Comparison of ENCODE assay signal across 21 cellular contexts in genomic region chr2:219520079-219520478, GRCh38. TPM values are rescaled to one million over a fixed set of nuclear protein-coding genes. Genes with fewer than 3 reads are reported as not detected.
DNase-seq lines count a peak whose midpoint lies in the region; ATAC-seq lines count a peak whose summit lies in the region.
"Had no signal": no experiment of that assay in that cellular context is flagged by ENCODE, and none has a peak within 500 bp of the region (broad histone marks: within the 10 kb centered on the region; RNA-seq: fewer than 3 reads in every experiment).

No MANE protein-coding gene starts in this region.

- no peaks in the 10 kb centered on the region for H3K36me3 ChIP-seq in GM23248 (ENCODE audit: low read depth)
- no peaks in the 10 kb centered on the region for H3K36me3 ChIP-seq in mesenchymal stem cell (ENCODE audit: control insufficient read depth in 1 of 2, insufficient read depth in 2 of 2, low read depth in 1 of 2, low read length in 2 of 2)
- H3K36me3 ChIP-seq: adrenal gland, upper lobe of left lung had no signal

- no peak for DNase-seq in GM23248
- peak; percentile 61 for DNase-seq in OCI-M1 (lab: John Stamatoyannopoulos, UW)
- no peak for DNase-seq in mesenchymal stem cell
- no peak for DNase-seq in activated CD8-positive, alpha-beta memory T cell treated with anti-CD3 and anti-CD28 coated beads, Interleukin-2, amount 10 ng/mL, durations not matched to agents 7 days and 5 days
- DNase-seq in midbrain (lab: John Stamatoyannopoulos, UW): no peak
- no peak for DNase-seq in stimulated activated CD4-positive, alpha-beta T cell treated with anti-CD3 and anti-CD28 coated beads, Interleukin-12 subunit alpha, Interleukin-12 subunit beta, amount 100 ng/mL, for 4 hours
- DNase-seq: activated B cell treated with CpG ODN at 0.5 μM for 24 hours; activated CD4-positive, alpha-beta memory T cell treated with anti-CD3 and anti-CD28 coated beads for 36 hours; activated gamma-delta T cell treated with Interleukin-2 at 50 U/mL for 16 hours; activated T-cell treated with anti-CD3 and anti-CD28 coated beads for 4 hours; adrenal gland; DMS79; GOT3; immature natural killer cell; MV-4-11; NCI-H1694 treated with DMSO at 0.1 percent for 48 hours; nucleus accumbens; PC-3; SIG-M5; upper lobe of left lung had no signal

- H3K27me3 Mint-ChIP-seq in activated CD8-positive, alpha-beta memory T cell treated with anti-CD3 and anti-CD28 coated beads, Interleukin-2, amount 10 ng/mL, durations not matched to agents 7 days and 5 days: peaks cover 71% of the 10 kb centered on the region

- H4K8ac ChIP-seq in mesenchymal stem cell (ENCODE audit: low read length): no peak overlapping the region

- no peak overlapping the region for H2BK15ac ChIP-seq in mesenchymal stem cell (ENCODE audit: low read depth, poor library complexity, severe bottlenecking)

- H2BK5ac ChIP-seq in mesenchymal stem cell (ENCODE audit: low read depth, low read length, poor library complexity, severe bottlenecking): no peak overlapping the region

- H3K4me1 ChIP-seq in GM23248 (ENCODE audit: insufficient read depth): peaks cover 19% of the 10 kb centered on the region
- peaks cover 32% of the 10 kb centered on the region for H3K4me1 ChIP-seq in mesenchymal stem cell (ENCODE audit: control insufficient read depth, insufficient read depth, low read depth, low read length)

- no peaks in the 10 kb centered on the region for H3K9me2 ChIP-seq in GM23248 (ENCODE audit: insufficient read depth)

- no peaks in the 10 kb centered on the region for H3K9me3 Mint-ChIP-seq in activated CD8-positive, alpha-beta memory T cell treated with anti-CD3 and anti-CD28 coated beads, Interleukin-2, amount 10 ng/mL, durations not matched to agents 7 days and 5 days (ENCODE audit: low read depth)
- H3K9me3 Mint-ChIP-seq: activated B cell treated with CpG ODN at 0.5 μM for 24 hours; activated CD4-positive, alpha-beta memory T cell treated with anti-CD3 and anti-CD28 coated beads for 36 hours; immature natural killer cell; T-helper 1 cell treated with Interleukin-12 subunit alpha and Interleukin-12 subunit beta and Interleukin-4 antibody, amounts not matched to agents 30 μg/mL and 1 μg/mL, for 36 hours had no signal

- no peaks in the 10 kb centered on the region for H3K27me3 ChIP-seq in GM23248 (replicated peaks; ENCODE audit: insufficient read depth)
- peaks cover 35% of the 10 kb centered on the region in 2 experiments for H3K27me3 ChIP-seq in mesenchymal stem cell (ENCODE audit: control insufficient read depth in 1 of 2, insufficient read depth in 1 of 2, low read length in 2 of 2)

- H3K27ac Mint-ChIP-seq in activated CD8-positive, alpha-beta memory T cell treated with anti-CD3 and anti-CD28 coated beads, Interleukin-2, amount 10 ng/mL, durations not matched to agents 7 days and 5 days: no peak overlapping the region
- H3K27ac Mint-ChIP-seq: activated B cell treated with CpG ODN at 0.5 μM for 24 hours; activated CD4-positive, alpha-beta memory T cell treated with anti-CD3 and anti-CD28 coated beads for 36 hours; immature natural killer cell; T-helper 1 cell treated with Interleukin-12 subunit alpha and Interleukin-12 subunit beta and Interleukin-4 antibody, amounts not matched to agents 30 μg/mL and 1 μg/mL, for 36 hours had no signal

- peak overlapping the region; percentile 80 for H3K4me2 ChIP-seq in GM23248 (ENCODE audit: unreplicated experiment)
- no peak overlapping the region for H3K4me2 ChIP-seq in mesenchymal stem cell (ENCODE audit: low read length, poor library complexity, severe bottlenecking)

- H4K20me1 ChIP-seq in GM23248 (ENCODE audit: insufficient read depth): no peaks in the 10 kb centered on the region

- no peak overlapping the region for H3K4me3 Mint-ChIP-seq in activated CD8-positive, alpha-beta memory T cell treated with anti-CD3 and anti-CD28 coated beads, Interleukin-2, amount 10 ng/mL, durations not matched to agents 7 days and 5 days
- H3K4me3 Mint-ChIP-seq: activated B cell treated with CpG ODN at 0.5 μM for 24 hours; activated CD4-positive, alpha-beta memory T cell treated with anti-CD3 and anti-CD28 coated beads for 36 hours; immature natural killer cell; T-helper 1 cell treated with Interleukin-12 subunit alpha and Interleukin-12 subunit beta and Interleukin-4 antibody, amounts not matched to agents 30 μg/mL and 1 μg/mL, for 36 hours had no signal

- peak overlapping the region in 1 of 2 experiments; percentile 41 for H3K18ac ChIP-seq in mesenchymal stem cell (ENCODE audit: low read depth in 1 of 2, low read length in 2 of 2)

- ATAC-seq in activated CD8-positive, alpha-beta memory T cell treated with anti-CD3 and anti-CD28 coated beads, Interleukin-2, amount 10 ng/mL, durations not matched to agents 7 days and 5 days: no peak

- no peak overlapping the region for H3K9ac ChIP-seq in GM23248
- H3K9ac ChIP-seq in mesenchymal stem cell (ENCODE audit: low read length): no peak overlapping the region

- H3K79me1 ChIP-seq in mesenchymal stem cell (replicated peaks; ENCODE audit: low read length, poor library complexity, severe bottlenecking): no peaks in the 10 kb centered on the region

- CTCF ChIA-PET in activated CD8-positive, alpha-beta memory T cell treated with anti-CD3 and anti-CD28 coated beads, Interleukin-2, amount 10 ng/mL, durations not matched to agents 7 days and 5 days (lab: Charles Lee): interaction anchor here (1.2 to 2.7 kb wide), 4 partner anchors 10 to 117 kb away, joined by 3 to 21 read pairs (median 10); a partner anchor contains a TSS

- no peak overlapping the region for H3K27ac ChIP-seq in GM23248
- no peak overlapping the region for H3K27ac ChIP-seq in mesenchymal stem cell (ENCODE audit: low read length, poor library complexity, severe bottlenecking)
- H3K27ac ChIP-seq: upper lobe of left lung had no signal

- H2AFZ ChIP-seq in GM23248 (no peak overlapping the region), mesenchymal stem cell (ENCODE audit: low read depth, low read length) (no peak overlapping the region)

- peak overlapping the region; percentile 14 to 40 for H2BK12ac ChIP-seq in mesenchymal stem cell (ENCODE audit: low read length in 2 of 2)

- H4K91ac ChIP-seq in mesenchymal stem cell (ENCODE audit: low read length): peak overlapping the region; percentile 59

- peaks cover 5% of the 10 kb centered on the region; the same call in 1 of the 2 replicates for H3F3A ChIP-seq in GM23248 (ENCODE audit: insufficient read depth)

- H3K4me1 Mint-ChIP-seq in activated CD8-positive, alpha-beta memory T cell treated with anti-CD3 and anti-CD28 coated beads, Interleukin-2, amount 10 ng/mL, durations not matched to agents 7 days and 5 days: peaks cover 4% of the 10 kb centered on the region
- H3K4me1 Mint-ChIP-seq: immature natural killer cell had no signal

- H3K4me3 ChIP-seq in GM23248 (no peak overlapping the region), mesenchymal stem cell (ENCODE audit: insufficient read depth in 1 of 2, low read depth in 1 of 2, low read length in 2 of 2) (no peak overlapping the region)
- H3K4me3 ChIP-seq: adrenal gland, upper lobe of left lung had no signal

- no peak overlapping the region for H3K23ac ChIP-seq in mesenchymal stem cell (ENCODE audit: low read length in 2 of 2)

- no peak overlapping the region for H2BK120ac ChIP-seq in mesenchymal stem cell (ENCODE audit: low read depth, low read length)

- no peak overlapping the region for H3K14ac ChIP-seq in mesenchymal stem cell (ENCODE audit: low read length in 2 of 2)

- no peaks in the 10 kb centered on the region for H3K79me2 ChIP-seq in GM23248 (ENCODE audit: insufficient read depth)

- H3K36me3 Mint-ChIP-seq in activated CD8-positive, alpha-beta memory T cell treated with anti-CD3 and anti-CD28 coated beads, Interleukin-2, amount 10 ng/mL, durations not matched to agents 7 days and 5 days: no peaks in the 10 kb centered on the region
- H3K36me3 Mint-ChIP-seq: activated CD4-positive, alpha-beta memory T cell treated with anti-CD3 and anti-CD28 coated beads for 36 hours had no signal

- no peak overlapping the region for H3K4ac ChIP-seq in mesenchymal stem cell (ENCODE audit: low read depth in 1 of 2, low read length in 2 of 2)

- no peak overlapping the region for H2AK5ac ChIP-seq in mesenchymal stem cell (ENCODE audit: low read length, severe bottlenecking)

- H3K9me3 ChIP-seq in GM23248 (ENCODE audit: low read depth) (no peaks in the 10 kb centered on the region), mesenchymal stem cell (ENCODE audit: control insufficient read depth, low read length) (no peaks in the 10 kb centered on the region)
- H3K9me3 ChIP-seq: adrenal gland, upper lobe of left lung had no signal

- in situ Hi-C loops in GM23248 (cut with MboI): no loop called here

- 72 to 86% methylated on average over 5 to 8 of the region's 8 CpGs for WGBS in GM23248 (ENCODE audit: low coverage in 1 of 2, low lambda C conversion rate in 2 of 2, missing lambda C conversion rate in 2 of 2), 2 experiments
- WGBS in mesenchymal stem cell: 72% methylated on average over 8 of the region's 8 CpGs

RNA-seq across cellular contexts. Expression of gene ASIC4, which starts 5.8 kb away (rescaled TPM):
- total RNA-seq in GM23248 (2014; rRNA removed; shearing (Covaris generic)): 0.13 and 0.43 TPM in 2 replicates
- polyA plus RNA-seq in GM23248 (2016; fragmentation: Nextera tagmentation; extraction: Ambion mirVana): not detected in 2 replicates
- not detected for polyA plus RNA-seq in mesenchymal stem cell (2013, experiment 1 of 2)
- not detected for polyA plus RNA-seq in mesenchymal stem cell (2013, experiment 2 of 2)
- under 1 TPM in 1 of 2 experiments, not detected in 1; 0.09 TPM for total RNA-seq in activated CD8-positive, alpha-beta memory T cell treated with anti-CD3 and anti-CD28 coated beads, Interleukin-2, amount 10 ng/mL, durations not matched to agents 7 days and 5 days
- total RNA-seq: activated B cell treated with CpG ODN at 0.5 μM for 24 hours had no signal
- polyA plus RNA-seq: immature natural killer cell had no signal

RNA-seq across cellular contexts. Expression of gene GMPPA, which starts 21.4 kb away (rescaled TPM):
- 60.6 and 72.2 TPM in 2 replicates for total RNA-seq in GM23248 (2014; rRNA removed; shearing (Covaris generic))
- polyA plus RNA-seq in GM23248 (2016; fragmentation: Nextera tagmentation; extraction: Ambion mirVana): 64.4 and 65.6 TPM in 2 replicates
- polyA plus RNA-seq in mesenchymal stem cell (2013, experiment 1 of 2): 41.8 TPM
- 41.6 TPM for polyA plus RNA-seq in mesenchymal stem cell (2013, experiment 2 of 2)
- total RNA-seq in activated CD8-positive, alpha-beta memory T cell treated with anti-CD3 and anti-CD28 coated beads, Interleukin-2, amount 10 ng/mL, durations not matched to agents 7 days and 5 days: 10 to 100 TPM; 36.5 to 42.6 TPM

RNA-seq across cellular contexts. Expression of gene CHPF, which starts 23.5 kb away (rescaled TPM):
- 526 and 533 TPM in 2 replicates for total RNA-seq in GM23248 (2014; rRNA removed; shearing (Covaris generic))
- polyA plus RNA-seq in GM23248 (2016; fragmentation: Nextera tagmentation; extraction: Ambion mirVana): 174 and 179 TPM in 2 replicates
- 134 TPM for polyA plus RNA-seq in mesenchymal stem cell (2013, experiment 1 of 2)
- polyA plus RNA-seq in mesenchymal stem cell (2013, experiment 2 of 2): 133 TPM
- 10 to 100 TPM; 14.2 to 24.4 TPM for total RNA-seq in activated CD8-positive, alpha-beta memory T cell treated with anti-CD3 and anti-CD28 coated beads, Interleukin-2, amount 10 ng/mL, durations not matched to agents 7 days and 5 days

RNA-seq across cellular contexts. Expression of gene TMEM198, which starts 23.7 kb away (rescaled TPM):
- total RNA-seq in GM23248 (2014; rRNA removed; shearing (Covaris generic)): 5.8 and 6.2 TPM in 2 replicates
- polyA plus RNA-seq in GM23248 (2016; fragmentation: Nextera tagmentation; extraction: Ambion mirVana): 1.7 and 2.2 TPM in 2 replicates
- 1.5 TPM for polyA plus RNA-seq in mesenchymal stem cell (2013, experiment 1 of 2)
- 1.3 TPM for polyA plus RNA-seq in mesenchymal stem cell (2013, experiment 2 of 2)
- 1 to 10 TPM; 1.8 to 2.8 TPM for total RNA-seq in activated CD8-positive, alpha-beta memory T cell treated with anti-CD3 and anti-CD28 coated beads, Interleukin-2, amount 10 ng/mL, durations not matched to agents 7 days and 5 days

RNA-seq across cellular contexts. Expression of gene OBSL1, which starts 51.3 kb away (rescaled TPM):
- total RNA-seq in GM23248 (2014; rRNA removed; shearing (Covaris generic)): 68.7 and 84.9 TPM in 2 replicates
- polyA plus RNA-seq in GM23248 (2016; fragmentation: Nextera tagmentation; extraction: Ambion mirVana): 12.8 and 13.8 TPM in 2 replicates
- 19.4 TPM for polyA plus RNA-seq in mesenchymal stem cell (2013, experiment 1 of 2)
- polyA plus RNA-seq in mesenchymal stem cell (2013, experiment 2 of 2): 20.0 TPM
- total RNA-seq in activated CD8-positive, alpha-beta memory T cell treated with anti-CD3 and anti-CD28 coated beads, Interleukin-2, amount 10 ng/mL, durations not matched to agents 7 days and 5 days: under 1 TPM in 1 of 2 experiments, not detected in 1; 0.16 TPM
- total RNA-seq: activated B cell treated with CpG ODN at 0.5 μM for 24 hours had no signal

Comparison
In these comparisons a context has a peak if more than half of its experiments do, and no peak if none do; other contexts are left out.
1. RNA of gene CHPF, which starts 23.5 kb away (total RNA-seq): 526 to 533 TPM in GM23248; 14.2 to 24.4 TPM in activated CD8-positive, alpha-beta memory T cell treated with anti-CD3 and anti-CD28 coated beads, Interleukin-2, amount 10 ng/mL, durations not matched to agents 7 days and 5 days; every median in the first group is over 10 times any median in the second.